9 cellular contexts compared by ENCODE assay signal in genomic region chr17:49576906-49577650, GRCh38. TPM values are rescaled to one million over a fixed set of nuclear protein-coding genes. Genes with fewer than 3 reads are reported as not detected.
A peak's percentile ranks its signal among the peaks of the same experiment; 100 is the strongest.
DNase-seq lines count a peak whose midpoint lies in the region; ATAC-seq and TF ChIP-seq lines count a peak whose summit lies in the region.
"Had no signal": no experiment of that assay in that cellular context is flagged by ENCODE, and none has a peak within 500 bp of the region (broad histone marks: within the 10 kb centered on the region; RNA-seq: fewer than 3 reads in every experiment).

No MANE protein-coding gene starts in this region.

- ATAC-seq in GM23338 = peak; percentile 8
- peak; percentile 7 for ATAC-seq in left ventricle myocardium superior
- ATAC-seq in gastrocnemius medialis = peak in 1 of 2 donors; percentile 4
- ATAC-seq in GM18907 (IDR thresholded peaks at IDR 0.05; ENCODE audit: unreplicated experiment) = no peak
- ATAC-seq in HG03432 (IDR thresholded peaks at IDR 0.05; ENCODE audit: unreplicated experiment) = no peak

- TF ChIP-seq CTCF in GM23338 (conservative IDR thresholded peaks at IDR 0.05; ENCODE audit: low read depth in 2 of 2) = no peak
- TF ChIP-seq CTCF in gastrocnemius medialis (IDR thresholded peaks at IDR 0.05 in 4 of 5, conservative IDR thresholded peaks at IDR 0.05 in 1 of 5) = no peak

- no peak overlapping the region for H3K27ac ChIP-seq in GM23338 (ENCODE audit: low read depth)
- H3K27ac ChIP-seq in gastrocnemius medialis = peak overlapping the region; percentile 58 to 69 (median 65)

- no peaks in the 10 kb centered on the region for H3K36me3 ChIP-seq in GM23338 (ENCODE audit: insufficient read depth)
- no peaks in the 10 kb centered on the region for H3K36me3 ChIP-seq in gastrocnemius medialis

- H4K20me1 ChIP-seq in GM23338 (replicated peaks; ENCODE audit: insufficient read depth) = no peaks in the 10 kb centered on the region; the same call in 1 of the 2 replicates

- H2AFZ ChIP-seq in GM23338 = peak overlapping the region; percentile 98

- no peaks in the 10 kb centered on the region; the same call in 2 of the 3 replicates for H3K36me3 Mint-ChIP-seq in GM23338 (ENCODE audit: low read depth)
- H3K36me3 Mint-ChIP-seq in activated T-helper 1 cell treated with anti-CD3 and anti-CD28 coated beads, Interleukin-12 subunit alpha, Interleukin-12 subunit beta, Interleukin-2, Interleukin-4 antibody, amounts not matched to agents 30 ng/mL and 10 ng/mL and 1 ng/mL, durations not matched to agents 14 hours and 24 hours and 36 hours (ENCODE audit: low read depth) = no peaks in the 10 kb centered on the region

- intact Hi-C loops in activated T-helper 1 cell treated with anti-CD3 and anti-CD28 coated beads, Interleukin-12 subunit alpha, Interleukin-12 subunit beta, Interleukin-2, Interleukin-4 antibody, amounts not matched to agents 30 ng/mL and 10 ng/mL and 1 ng/mL, durations not matched to agents 14 hours and 24 hours and 36 hours (cut with micrococcal nuclease) = no loop called here
- intact Hi-C loops in left ventricle myocardium superior (cut with micrococcal nuclease) = no loop called here
- intact Hi-C loops in gastrocnemius medialis (cut with DNase I; ENCODE audit: low total_unique reads) = loop anchor here (5.0 kb wide), 1 partner anchor 35 kb away; no protein-coding TSS in a partner anchor

- H3K4me1 ChIP-seq in GM23338 (ENCODE audit: insufficient read depth) (peaks cover 16% of the 10 kb centered on the region), gastrocnemius medialis (peaks cover 11 to 19% of the 10 kb centered on the region in 2 donors)

- no peaks in the 10 kb centered on the region for H3K79me2 ChIP-seq in GM23338 (replicated peaks; ENCODE audit: insufficient read depth)

- no peaks in the 10 kb centered on the region for H3K9me3 Mint-ChIP-seq in GM23338
- H3K9me3 Mint-ChIP-seq in activated T-helper 1 cell treated with anti-CD3 and anti-CD28 coated beads, Interleukin-12 subunit alpha, Interleukin-12 subunit beta, Interleukin-2, Interleukin-4 antibody, amounts not matched to agents 30 ng/mL and 10 ng/mL and 1 ng/mL, durations not matched to agents 14 hours and 24 hours and 36 hours = no peaks in the 10 kb centered on the region

- peaks cover 21% of the 10 kb centered on the region for H3K27me3 ChIP-seq in GM23338 (ENCODE audit: insufficient read depth)
- peaks cover 0 to 4% (median 0%) of the 10 kb centered on the region in 3 donors for H3K27me3 ChIP-seq in gastrocnemius medialis

- no peaks in the 10 kb centered on the region for H3K9me3 ChIP-seq in gastrocnemius medialis

- H3K4me3 Mint-ChIP-seq in GM23338 = peak overlapping the region; percentile 89
- peak overlapping the region; percentile 75 for H3K4me3 Mint-ChIP-seq in activated T-helper 1 cell treated with anti-CD3 and anti-CD28 coated beads, Interleukin-12 subunit alpha, Interleukin-12 subunit beta, Interleukin-2, Interleukin-4 antibody, amounts not matched to agents 30 ng/mL and 10 ng/mL and 1 ng/mL, durations not matched to agents 14 hours and 24 hours and 36 hours

- peaks cover 34% of the 10 kb centered on the region for H3K4me1 Mint-ChIP-seq in GM23338
- peaks cover 1% of the 10 kb centered on the region for H3K4me1 Mint-ChIP-seq in activated T-helper 1 cell treated with anti-CD3 and anti-CD28 coated beads, Interleukin-12 subunit alpha, Interleukin-12 subunit beta, Interleukin-2, Interleukin-4 antibody, amounts not matched to agents 30 ng/mL and 10 ng/mL and 1 ng/mL, durations not matched to agents 14 hours and 24 hours and 36 hours (ENCODE audit: low read depth)

- no peak overlapping the region for H3K27ac Mint-ChIP-seq in GM23338
- no peak overlapping the region for H3K27ac Mint-ChIP-seq in activated T-helper 1 cell treated with anti-CD3 and anti-CD28 coated beads, Interleukin-12 subunit alpha, Interleukin-12 subunit beta, Interleukin-2, Interleukin-4 antibody, amounts not matched to agents 30 ng/mL and 10 ng/mL and 1 ng/mL, durations not matched to agents 14 hours and 24 hours and 36 hours

- H3K4me3 ChIP-seq in GM23338 (peak overlapping the region; percentile 89), gastrocnemius medialis (peak overlapping the region; percentile 66 to 76 (median 70))

- H3F3A ChIP-seq in GM23338 (replicated peaks; ENCODE audit: low read depth) = peaks cover 8% of the 10 kb centered on the region; the same call in 1 of the 2 replicates

- H3K27me3 Mint-ChIP-seq in GM23338 (ENCODE audit: insufficient read depth, low read depth, poor library complexity) = peaks cover 15% of the 10 kb centered on the region
- H3K27me3 Mint-ChIP-seq in activated T-helper 1 cell treated with anti-CD3 and anti-CD28 coated beads, Interleukin-12 subunit alpha, Interleukin-12 subunit beta, Interleukin-2, Interleukin-4 antibody, amounts not matched to agents 30 ng/mL and 10 ng/mL and 1 ng/mL, durations not matched to agents 14 hours and 24 hours and 36 hours (ENCODE audit: insufficient read depth) = peaks cover 48% of the 10 kb centered on the region

- in situ Hi-C loops in gastrocnemius medialis (cut with MboI; ENCODE audit: low sequenced_read_pairs in 4 of 4) = loop anchor here in 2 of 4 donors (10.0 kb wide), 2 partner anchors 268 to 278 kb away; partner anchors contain the start of gene TAC4 (in 1 of the 2)

- no peak for TF ChIP-seq POLR2A in gastrocnemius medialis (IDR thresholded peaks at IDR 0.05)

- no peak for DNase-seq in GM23338 (ENCODE audit: low spot score)
- DNase-seq in activated T-helper 1 cell treated with anti-CD3 and anti-CD28 coated beads, Interleukin-12 subunit alpha, Interleukin-12 subunit beta, Interleukin-2, Interleukin-4 antibody, amounts not matched to agents 30 ng/mL and 10 ng/mL and 1 ng/mL, durations not matched to agents 14 hours and 24 hours and 36 hours (ENCODE audit: low spot score) = no peak
- DNase-seq in left ventricle myocardium superior = no peak
- no peak for DNase-seq in gastrocnemius medialis
- no peak for DNase-seq in NOMO-1 treated with dmso at 0.1 percent for 144 hours (lab: John Stamatoyannopoulos, UW; ENCODE audit: unreplicated experiment)
- DNase-seq in NOMO-1 (lab: John Stamatoyannopoulos, UW; ENCODE audit: unreplicated experiment in 2 of 2) = no peak
- DNase-seq: NCI-H2227 treated with DMSO at 0.1 percent for 48 hours had no signal

- peak overlapping the region; percentile 94 for H3K4me2 ChIP-seq in GM23338

- H3K9me2 ChIP-seq in GM23338 (ENCODE audit: insufficient read depth) = no peaks in the 10 kb centered on the region

TF ChIP-seq in GM23338, 12 proteins besides CTCF, POLR2A, EP300 and RAD21 (continues in another document):
- TF ChIP-seq EZH2phosphoT487 (IDR thresholded peaks at IDR 0.05; ENCODE audit: unreplicated experiment) (no peak), ETS1 (IDR thresholded peaks at IDR 0.05) (no peak)

RNA-seq across cellular contexts. Expression of gene NXPH3, which starts 1.4 kb away (rescaled TPM):
- 2.7 and 4.7 TPM in 2 replicates for total RNA-seq in GM23338 (2014; rRNA removed; shearing (Covaris generic))
- 0.23 and 0.30 TPM in 2 replicates for polyA plus RNA-seq in GM23338 (2016; fragmentation: Nextera tagmentation; extraction: Ambion mirVana)
- total RNA-seq in activated T-helper 1 cell treated with anti-CD3 and anti-CD28 coated beads, Interleukin-12 subunit alpha, Interleukin-12 subunit beta, Interleukin-2, Interleukin-4 antibody, amounts not matched to agents 30 ng/mL and 10 ng/mL and 1 ng/mL, durations not matched to agents 14 hours and 24 hours and 36 hours = not detected in 2 replicates
- total RNA-seq in left ventricle myocardium superior (3.4 TPM), gastrocnemius medialis (1 to 10 TPM; 1.3 to 3.0 (median 1.7) TPM)

Comparison
In these comparisons a context has a peak if more than half of its experiments do, and no peak if none do; other contexts are left out.
1. ATAC-seq: peak in GM23338 (single experiment) and left ventricle myocardium superior (single experiment); none in GM18907 (single experiment) and HG03432 (single experiment).